In the genomic region with DNA sequence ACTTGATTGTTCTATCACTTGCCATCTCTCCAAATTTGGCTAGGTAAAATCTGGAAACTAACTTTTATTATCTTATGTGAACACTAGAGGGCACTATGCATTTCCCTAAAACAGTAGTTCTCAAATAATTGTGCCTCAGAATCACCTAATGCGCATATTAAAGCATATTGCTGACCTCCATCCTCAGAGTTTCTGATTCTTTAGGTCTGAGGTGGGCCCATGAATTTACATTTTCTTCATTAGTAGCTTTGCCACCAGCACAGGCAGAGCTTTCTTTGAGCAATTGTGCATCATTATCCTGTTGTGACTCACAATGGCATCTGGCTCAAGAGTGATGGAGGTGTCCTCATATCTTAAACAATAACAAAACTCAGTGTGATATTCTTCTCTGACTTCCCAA, we compare ENCODE assay signal across 8 cellular contexts. TPM values are rescaled to one million over a fixed set of nuclear protein-coding genes. Genes with fewer than 3 reads are reported as not detected.
A peak's percentile ranks its signal among the peaks of the same experiment; 100 is the strongest.
DNase-seq lines count a peak whose midpoint lies in the region; ATAC-seq and TF ChIP-seq lines count a peak whose summit lies in the region.

No MANE protein-coding gene starts in this region.

- no peaks in the 10 kb centered on the region for H3K79me1 ChIP-seq in neuronal stem cell (ENCODE audit: low read depth, low read length)

- H2BK120ac ChIP-seq in neuronal stem cell (ENCODE audit: low read depth, low read length), result no peak overlapping the region

- H3K4me1 ChIP-seq in DND-41 (ENCODE audit: insufficient read depth, low read length) (no peaks in the 10 kb centered on the region), Panc1 (ENCODE audit: control insufficient read depth, insufficient read depth, low read length) (no peaks in the 10 kb centered on the region), neuronal stem cell (ENCODE audit: control insufficient read depth in 2 of 2, insufficient read depth in 1 of 2, low read depth in 1 of 2, low read length in 2 of 2) (peaks cover 0 to 2% of the 10 kb centered on the region in 2 donors)

- H3K4me2 ChIP-seq in DND-41 (ENCODE audit: insufficient read depth, low read length) (no peak overlapping the region), neuronal stem cell (ENCODE audit: insufficient read depth, low read length, poor library complexity, severe bottlenecking) (no peak overlapping the region)

- BruUV-seq in Panc1 (replicated peaks; lab: Mats Ljungman, UMichigan), result no TSS peak

- H3K9me3 ChIP-seq in DND-41 (ENCODE audit: insufficient read depth, low read length, severe bottlenecking) (no peaks in the 10 kb centered on the region), Panc1 (ENCODE audit: control insufficient read depth, insufficient read depth, low read depth, low read length) (no peaks in the 10 kb centered on the region), neuronal stem cell (replicated peaks in 1 of 2; ENCODE audit: control insufficient read depth in 2 of 2, insufficient read depth in 1 of 2, low read depth in 1 of 2, low read length in 2 of 2) (no peaks in the 10 kb centered on the region)

- no peaks in the 10 kb centered on the region for H3K27me3 ChIP-seq in DND-41 (ENCODE audit: insufficient read depth, low read length, poor library complexity)
- H3K27me3 ChIP-seq in Panc1 (ENCODE audit: control insufficient read depth, insufficient read depth, low read length), result no peaks in the 10 kb centered on the region
- H3K27me3 ChIP-seq in neuronal stem cell (ENCODE audit: control insufficient read depth in 3 of 3, insufficient read depth in 3 of 3, low read depth in 1 of 3, low read length in 3 of 3), result no peaks in the 10 kb centered on the region

- H3K36me3 ChIP-seq in DND-41 (ENCODE audit: insufficient read depth, low read length) (no peaks in the 10 kb centered on the region), Panc1 (ENCODE audit: control insufficient read depth, insufficient read depth, low read length) (no peaks in the 10 kb centered on the region), neuronal stem cell (replicated peaks in 1 of 2; ENCODE audit: control insufficient read depth in 2 of 2, insufficient read depth in 2 of 2, low read length in 2 of 2) (no peaks in the 10 kb centered on the region)

- TF ChIP-seq CTCF in DND-41 (IDR thresholded peaks at IDR 0.05; ENCODE audit: borderline replicate concordance, extremely low read depth, low read length, poor library complexity, severe bottlenecking) (peak; percentile 61), Panc1 (IDR thresholded peaks at IDR 0.05) (peak; percentile 73), fibroblast of villous mesenchyme (IDR thresholded peaks at IDR 0.05; ENCODE audit: insufficient read depth, low read depth, low read length) (peak; percentile 38)

- no peak overlapping the region for H3K9ac ChIP-seq in DND-41 (ENCODE audit: low read depth, low read length)
- no peak overlapping the region for H3K9ac ChIP-seq in neuronal stem cell (ENCODE audit: low read depth, low read length, poor library complexity)

- in situ Hi-C loops in Panc1 (cut with HindIII; ENCODE audit: low pct_unique_long_range_greater_than_20kb, low sequenced_read_pairs), result no loop called here

- no peak overlapping the region for H3K4ac ChIP-seq in neuronal stem cell (ENCODE audit: low read length)

- no peak overlapping the region for H3K4me3 ChIP-seq in DND-41 (ENCODE audit: low read depth in 1 of 2, low read length in 2 of 2)
- H3K4me3 ChIP-seq in Panc1 (ENCODE audit: low read depth in 2 of 2, low read length in 2 of 2), result no peak overlapping the region
- H3K4me3 ChIP-seq in fibroblast of villous mesenchyme (ENCODE audit: low read depth, low read length), result no peak overlapping the region
- H3K4me3 ChIP-seq in neuronal stem cell (ENCODE audit: low read length in 2 of 2), result no peak overlapping the region

- intact Hi-C loops in Panc1 (cut with micrococcal nuclease; ENCODE audit: unreplicated experiment), result loop anchor here (5.0 to 10.0 kb wide), 2 partner anchors 420 to 1178 kb away; no protein-coding TSS in a partner anchor

- H3K79me2 ChIP-seq in DND-41 (ENCODE audit: insufficient read depth, low read length), result no peaks in the 10 kb centered on the region

- ATAC-seq in DND-41 (ENCODE audit: insufficient read depth, low read depth) (peak; percentile 33; the same call in 1 of the 3 replicates), HG02678 (IDR thresholded peaks at IDR 0.05; ENCODE audit: unreplicated experiment) (peak; percentile 55), Panc1 (no peak), HG03095 (IDR thresholded peaks at IDR 0.05; ENCODE audit: unreplicated experiment) (no peak)

- no CpG with 5 or more reads among the region's 1 CpG for WGBS in neuronal stem cell (ENCODE audit: extremely low coverage in 2 of 2, insufficient read length in 2 of 2, insufficient replicate concordance in 1 of 2), 2 donors

- H2AFZ ChIP-seq in DND-41 (ENCODE audit: low read depth, low read length) (no peak overlapping the region), neuronal stem cell (ENCODE audit: low read length) (no peak overlapping the region)

- H4K8ac ChIP-seq in neuronal stem cell (ENCODE audit: low read depth, low read length), result no peak overlapping the region

- H3K14ac ChIP-seq in neuronal stem cell (ENCODE audit: low read length), result no peak overlapping the region

- H2BK15ac ChIP-seq in neuronal stem cell (ENCODE audit: low read length), result no peak overlapping the region

- no peak for DNase-seq in DND-41
- DNase-seq in Panc1 (ENCODE audit: low read depth, low spot score), result no peak
- peak; percentile 6 for DNase-seq in fibroblast of villous mesenchyme (ENCODE audit: low read depth)
- DNase-seq in DMS153 (lab: John Stamatoyannopoulos, UW), result no peak
- DNase-seq in neuronal stem cell (ENCODE audit: low spot score), result no peak
- DNase-seq in islet precursor cell, result no peak

- H2BK5ac ChIP-seq in neuronal stem cell (ENCODE audit: low read length), result no peak overlapping the region

- no peak overlapping the region for H2BK12ac ChIP-seq in neuronal stem cell (ENCODE audit: low read length)

- CTCF ChIA-PET in Panc1 (lab: Charles Lee), result no interaction called here

- POLR2A ChIA-PET in Panc1 (lab: Charles Lee), result interaction anchor here (0.6 to 0.7 kb wide), 2 partner anchors 489 to 515 kb away, joined by 3 read pairs; no protein-coding TSS in a partner anchor

- H4K20me1 ChIP-seq in DND-41 (ENCODE audit: insufficient read depth, low read length), result no peaks in the 10 kb centered on the region

- no peak overlapping the region for H2AK5ac ChIP-seq in neuronal stem cell (ENCODE audit: low read depth, low read length)

- no peak overlapping the region for H3K18ac ChIP-seq in neuronal stem cell (ENCODE audit: low read length)

- H4K91ac ChIP-seq in neuronal stem cell (ENCODE audit: low read depth, low read length, poor library complexity), result no peak overlapping the region

- no peak overlapping the region for H3K27ac ChIP-seq in DND-41 (ENCODE audit: low read length)
- H3K27ac ChIP-seq in Panc1 (ENCODE audit: low read length), result no peak overlapping the region
- no peak overlapping the region for H3K27ac ChIP-seq in neuronal stem cell (replicated peaks; ENCODE audit: low read length)

- H3K23ac ChIP-seq in neuronal stem cell (ENCODE audit: low read depth, low read length, poor library complexity), result no peak overlapping the region

RNA-seq across cellular contexts. Expression of a gene that starts 17.5 kb away (rescaled TPM):
- total RNA-seq in Panc1 (2021; ENCODE audit: unreplicated experiment) (1.5 TPM), fibroblast of villous mesenchyme (1.6 and 2.6 TPM in 2 replicates)
- polyA plus RNA-seq in Panc1 (2012; ENCODE audit: insufficient read length), result 1.1 TPM
- polyA plus RNA-seq in neuronal stem cell (2013, experiment 1 of 2), result 11.1 TPM
- polyA plus RNA-seq in neuronal stem cell (2013, experiment 2 of 2), result 11.9 TPM

Comparison
In these comparisons a context has a peak if more than half of its experiments do, and no peak if none do; other contexts are left out.
1. ATAC-seq: peak in DND-41 (single experiment) and HG02678 (single experiment); none in Panc1 (single experiment) and HG03095 (single experiment).
2. Peak in every context shown above with its lines, with median percentiles within 50 percentile points of each other: CTCF ChIP-seq.